In the genomic region with DNA sequence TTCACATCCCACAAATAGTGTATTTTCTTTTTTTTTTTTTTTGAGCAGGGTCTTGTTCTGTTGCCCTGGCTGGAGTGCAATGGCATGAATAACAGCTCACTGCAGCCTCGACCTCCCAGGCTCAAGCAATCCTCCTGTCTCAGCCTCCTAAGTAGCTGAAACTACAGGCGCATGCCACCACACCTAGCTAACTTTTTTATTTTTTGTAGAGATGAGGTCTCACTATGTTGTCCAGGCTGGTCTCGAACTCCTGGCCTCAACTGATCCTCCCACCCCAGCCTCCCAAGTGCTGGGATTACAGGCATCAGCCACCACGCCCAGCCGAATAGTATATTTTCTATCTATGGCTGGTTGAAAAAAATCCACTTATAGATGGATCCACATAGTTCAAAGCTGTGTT, we compare ENCODE assay signal across 22 cellular contexts.
"Had no signal": no experiment of that assay in that cellular context is flagged by ENCODE, and none has a peak within 500 bp of the region (broad histone marks: within the 10 kb centered on the region; RNA-seq: fewer than 3 reads in every experiment).

No MANE protein-coding gene starts in this region.

- H3K27ac ChIP-seq: PC-9, Peyer's patch, SJCRH30 had no signal

- H3K4me3 Mint-ChIP-seq: IgD-negative memory B cell had no signal

- H3K4me3 ChIP-seq: PC-9, Peyer's patch, SJCRH30 had no signal

- H3K4me2 ChIP-seq: PC-9 had no signal

- H3K27me3 ChIP-seq: Peyer's patch, SJCRH30 had no signal

- H3K36me3 ChIP-seq: Peyer's patch had no signal

- H2AFZ ChIP-seq: PC-9 had no signal

- H3K9me3 ChIP-seq: SJCRH30 had no signal

- ATAC-seq: Right ventricle myocardium inferior, SK-N-SH treated with all-trans-retinoic acid at 6 μM for 48 hours had no signal

- H3K4me1 ChIP-seq: Peyer's patch, SJCRH30 had no signal

- DNase-seq: KBM-7, NCI-H1092, NCI-H1105 treated with DMSO at 0.1 percent for 48 hours, NCI-H1417 treated with DMSO at 0.1 percent for 48 hours, NCI-H187, NCI-H2029, NCI-H2081 treated with DMSO at 0.1 percent for 48 hours, NCI-H2171, NCI-H226, NCI-H446, NCI-H510A, NCI-H524 treated with DMSO at 0.1 percent for 48 hours, NCI-H69, NCI-H774, OCI-M1, PC-9, Peyer's patch, SHP77 treated with DMSO at 0.1 percent for 48 hours, SJCRH30 had no signal

- H3K27me3 Mint-ChIP-seq: IgD-negative memory B cell had no signal
